Comparison of ENCODE assay signal across 8 cellular contexts in genomic region chr7:78134256-78134655, GRCh38.
DNase-seq lines count a peak whose midpoint lies in the region; ATAC-seq and TF ChIP-seq lines count a peak whose summit lies in the region.

No MANE protein-coding gene starts in this region.

- no peaks in the 10 kb centered on the region for H3K27me3 ChIP-seq in heart left ventricle

- no peaks in the 10 kb centered on the region for H3K9me3 ChIP-seq in heart left ventricle

- no peak overlapping the region for H3K27ac Mint-ChIP-seq in activated CD4-positive, alpha-beta T cell treated with anti-CD3 and anti-CD28 coated beads, Interleukin-2, amount 10 ng/mL, durations not matched to agents 7 days and 5 days

- WGBS in heart left ventricle, 4 donors, result 50 to 60% (median 54%) methylated on average over 2 of the region's 2 CpGs

- intact Hi-C loops in heart left ventricle (cut with DNase I) (loop anchor here in 1 of 10 donors (10.0 kb wide), 1 partner anchor 189 kb away; no protein-coding TSS in a partner anchor), Right ventricle myocardium superior (cut with DNase I) (no loop called here), sciatic nerve (cut with DNase I) (no loop called here)

- POLR2A ChIA-PET in activated CD4-positive, alpha-beta T cell treated with anti-CD3 and anti-CD28 coated beads, Interleukin-2, amount 10 ng/mL, durations not matched to agents 7 days and 5 days (lab: Charles Lee), result no interaction called here

- no peak for TF ChIP-seq POLR2A in heart left ventricle (IDR thresholded peaks at IDR 0.05)

- no peak for ATAC-seq in heart left ventricle
- no peak for ATAC-seq in Right ventricle myocardium superior (ENCODE audit: poor library complexity)
- ATAC-seq in HG03521 (IDR thresholded peaks at IDR 0.05; ENCODE audit: unreplicated experiment), result no peak
- no peak for ATAC-seq in sciatic nerve

- peaks cover 5% of the 10 kb centered on the region for H3K27me3 Mint-ChIP-seq in activated CD4-positive, alpha-beta T cell treated with anti-CD3 and anti-CD28 coated beads, Interleukin-2, amount 10 ng/mL, durations not matched to agents 7 days and 5 days

- H3K4me1 ChIP-seq in heart left ventricle, result no peaks in the 10 kb centered on the region

- H3K4me3 ChIP-seq in heart left ventricle, result no peak overlapping the region
- H3K4me3 ChIP-seq in astrocyte of the cerebellum (ENCODE audit: low read depth, low read length), result no peak overlapping the region

- no peaks in the 10 kb centered on the region for H3K4me1 Mint-ChIP-seq in activated CD4-positive, alpha-beta T cell treated with anti-CD3 and anti-CD28 coated beads, Interleukin-2, amount 10 ng/mL, durations not matched to agents 7 days and 5 days

- no peaks in the 10 kb centered on the region for H3K9me3 Mint-ChIP-seq in activated CD4-positive, alpha-beta T cell treated with anti-CD3 and anti-CD28 coated beads, Interleukin-2, amount 10 ng/mL, durations not matched to agents 7 days and 5 days

- CTCF ChIA-PET in activated CD4-positive, alpha-beta T cell treated with anti-CD3 and anti-CD28 coated beads, Interleukin-2, amount 10 ng/mL, durations not matched to agents 7 days and 5 days (lab: Charles Lee), result no interaction called here

- H3K4me3 Mint-ChIP-seq in activated CD4-positive, alpha-beta T cell treated with anti-CD3 and anti-CD28 coated beads, Interleukin-2, amount 10 ng/mL, durations not matched to agents 7 days and 5 days, result no peak overlapping the region

- in situ Hi-C loops in astrocyte of the cerebellum (cut with HindIII; ENCODE audit: low sequenced_read_pairs), result no loop called here

- no peaks in the 10 kb centered on the region for H3K36me3 Mint-ChIP-seq in activated CD4-positive, alpha-beta T cell treated with anti-CD3 and anti-CD28 coated beads, Interleukin-2, amount 10 ng/mL, durations not matched to agents 7 days and 5 days (ENCODE audit: low read depth)

- peak in 8 of 12 donors; percentile 23 to 53 (median 44) for TF ChIP-seq CTCF in heart left ventricle (IDR thresholded peaks at IDR 0.05)
- peak; percentile 65 for TF ChIP-seq CTCF in astrocyte of the cerebellum (IDR thresholded peaks at IDR 0.05; ENCODE audit: low read depth, low read length, missing control alignments)

- no peak for DNase-seq in heart left ventricle
- DNase-seq in Right ventricle myocardium superior, result no peak
- peak; percentile 69 for DNase-seq in NCI-H1694 (lab: John Stamatoyannopoulos, UW)
- peak; percentile 51 for DNase-seq in astrocyte of the cerebellum (ENCODE audit: low read depth)
- peak; percentile 28 to 37 for DNase-seq in lung microvascular endothelial cell (ENCODE audit: low read depth in 2 of 2)
- DNase-seq in activated CD4-positive, alpha-beta T cell treated with anti-CD3 and anti-CD28 coated beads, Interleukin-2, amount 10 ng/mL, durations not matched to agents 7 days and 5 days, result no peak
- no peak for DNase-seq in sciatic nerve (ENCODE audit: low spot score)

- H3K36me3 ChIP-seq in heart left ventricle, result no peaks in the 10 kb centered on the region

- H3K27ac ChIP-seq in heart left ventricle, result no peak overlapping the region

Comparison
In these comparisons a context has a peak if more than half of its experiments do, and no peak if none do; other contexts are left out.
1. DNase-seq: peak in NCI-H1694 (single experiment), astrocyte of the cerebellum (single experiment) and lung microvascular endothelial cell (2 of 2); none in heart left ventricle (0 of 5), Right ventricle myocardium superior (single experiment), activated CD4-positive, alpha-beta T cell treated with anti-CD3 and anti-CD28 coated beads, Interleukin-2, amount 10 ng/mL, durations not matched to agents 7 days and 5 days (single experiment) and sciatic nerve (single experiment).